1 cellular context compared by ENCODE assay signal in genomic region chr11:62573006-62573591, GRCh38.
TF ChIP-seq lines count a peak whose summit lies in the region.

No MANE protein-coding gene starts in this region.

TF ChIP-seq in A549, 52 proteins besides CTCF, POLR2A, EP300 and RAD21 (continued from another document):
- no peak for TF ChIP-seq E2F6 (IDR thresholded peaks at IDR 0.05; ENCODE audit: borderline replicate concordance, low read depth)
- no peak for TF ChIP-seq MAZ (IDR thresholded peaks at IDR 0.05; ENCODE audit: borderline replicate concordance, low read depth, low read length)
- no peak for TF ChIP-seq TFCP2L1 (CRISPR knock-in tag; IDR thresholded peaks at IDR 0.05)
- no peak for TF ChIP-seq ZC3H11A (IDR thresholded peaks at IDR 0.05)
- TF ChIP-seq HOXA7 (CRISPR knock-in tag; IDR thresholded peaks at IDR 0.05): no peak
